ENCODE assay signal across 9 cellular contexts in the genomic region with DNA sequence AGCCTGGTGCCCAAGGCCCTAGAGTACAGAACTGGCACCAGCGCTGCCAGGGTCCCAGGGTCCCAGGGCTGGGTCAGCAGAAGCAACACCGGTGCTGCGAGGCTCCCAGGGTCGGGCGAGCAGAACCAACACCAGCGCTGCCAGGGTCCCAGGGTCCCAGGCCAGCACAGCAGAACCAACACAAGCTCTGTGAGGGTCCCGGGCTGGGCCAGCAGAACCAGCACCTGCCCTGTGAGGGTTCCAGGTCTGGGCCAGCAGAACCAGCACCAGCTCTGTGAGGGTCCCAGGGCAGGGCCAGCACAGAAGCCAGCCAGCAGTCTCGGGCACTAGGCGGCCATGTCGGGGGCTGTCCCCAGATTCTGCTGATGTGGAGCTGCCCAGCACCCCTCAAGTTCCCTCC.
"Had no signal": no experiment of that assay in that cellular context is flagged by ENCODE, and none has a peak within 500 bp of the region (broad histone marks: within the 10 kb centered on the region; RNA-seq: fewer than 3 reads in every experiment).

No MANE protein-coding gene starts in this region.

- H3K4me3 ChIP-seq: K562 had no signal

- ATAC-seq: HepG2, K562 had no signal

- H3K27ac Mint-ChIP-seq: IgD-negative memory B cell had no signal

- H3K9me3 Mint-ChIP-seq: IgD-negative memory B cell had no signal

- DNase-seq: IMR-90, KBM-7, KG1 had no signal

- H3K4me3 Mint-ChIP-seq: IgD-negative memory B cell had no signal

- H3K9ac ChIP-seq: KMS-11 had no signal

- H3K27ac ChIP-seq: HL-60, KMS-11 had no signal

- FAIRE-seq: HepG2, HTR-8/SVneo, K562 had no signal

- H3K4me2 ChIP-seq: KMS-11 had no signal
